In genomic region chr5:139014726-139015125, GRCh38 we compare ENCODE assay signal across 15 cellular contexts.
DNase-seq lines count a peak whose midpoint lies in the region; ATAC-seq and TF ChIP-seq lines count a peak whose summit lies in the region.
"Had no signal": no experiment of that assay in that cellular context is flagged by ENCODE, and none has a peak within 500 bp of the region (broad histone marks: within the 10 kb centered on the region; RNA-seq: fewer than 3 reads in every experiment).

No MANE protein-coding gene starts in this region.

- H3K9me3 Mint-ChIP-seq in stimulated activated effector memory CD8-positive, alpha-beta T cell treated with anti-CD3 and anti-CD28 coated beads, Interleukin-12 subunit alpha, Interleukin-12 subunit beta, amount 100 ng/mL, for 72 hours: no peaks in the 10 kb centered on the region

- peak; percentile 17 for DNase-seq in AG09309 (ENCODE audit: low read depth)
- peak; percentile 94 for DNase-seq in M059J (ENCODE audit: low read depth)
- peak; percentile 85 for DNase-seq in choroid plexus epithelial cell (ENCODE audit: low read depth)
- DNase-seq in lung microvascular endothelial cell (ENCODE audit: low read depth in 2 of 2): peak; percentile 36 to 88
- no peak for DNase-seq in Karpas-422
- no peak for DNase-seq in H7
- DNase-seq in stimulated activated effector memory CD8-positive, alpha-beta T cell treated with anti-CD3 and anti-CD28 coated beads, Interleukin-12 subunit alpha, Interleukin-12 subunit beta, amount 100 ng/mL, for 72 hours (ENCODE audit: low spot score in 2 of 2): no peak
- DNase-seq: left ventricle myocardium inferior, NCI-H2171 treated with DMSO at 0.1 percent for 48 hours had no signal

- no peak overlapping the region for H2AFZ ChIP-seq in Karpas-422 (ENCODE audit: low read length)

- no peaks in the 10 kb centered on the region for H3K79me2 ChIP-seq in Karpas-422 (ENCODE audit: low read length)

- peaks cover 5% of the 10 kb centered on the region for H3K4me1 Mint-ChIP-seq in stimulated activated effector memory CD8-positive, alpha-beta T cell treated with anti-CD3 and anti-CD28 coated beads, Interleukin-12 subunit alpha, Interleukin-12 subunit beta, amount 100 ng/mL, for 72 hours

- no peak overlapping the region for H3K27ac Mint-ChIP-seq in stimulated activated effector memory CD8-positive, alpha-beta T cell treated with anti-CD3 and anti-CD28 coated beads, Interleukin-12 subunit alpha, Interleukin-12 subunit beta, amount 100 ng/mL, for 72 hours
- H3K27ac Mint-ChIP-seq: brain, progenitor cell of endocrine pancreas had no signal

- H3K9me2 ChIP-seq in Karpas-422 (replicated peaks; ENCODE audit: insufficient read depth, low read length): no peaks in the 10 kb centered on the region

- ATAC-seq in HG03095 (IDR thresholded peaks at IDR 0.05; ENCODE audit: unreplicated experiment): no peak
- ATAC-seq in stimulated activated effector memory CD8-positive, alpha-beta T cell treated with anti-CD3 and anti-CD28 coated beads, Interleukin-12 subunit alpha, Interleukin-12 subunit beta, amount 100 ng/mL, for 72 hours: no peak
- ATAC-seq: Right ventricle myocardium inferior had no signal

- peaks cover 8% of the 10 kb centered on the region for H3K36me3 Mint-ChIP-seq in stimulated activated effector memory CD8-positive, alpha-beta T cell treated with anti-CD3 and anti-CD28 coated beads, Interleukin-12 subunit alpha, Interleukin-12 subunit beta, amount 100 ng/mL, for 72 hours

- H3K4me3 Mint-ChIP-seq in stimulated activated effector memory CD8-positive, alpha-beta T cell treated with anti-CD3 and anti-CD28 coated beads, Interleukin-12 subunit alpha, Interleukin-12 subunit beta, amount 100 ng/mL, for 72 hours: no peak overlapping the region
- H3K4me3 Mint-ChIP-seq: brain had no signal

- H3K4me3 ChIP-seq in AG09309 (ENCODE audit: control insufficient read depth, low read depth, low read length) (no peak overlapping the region), choroid plexus epithelial cell (ENCODE audit: low read depth, low read length) (no peak overlapping the region), Karpas-422 (ENCODE audit: low read length) (no peak overlapping the region), H7 (ENCODE audit: insufficient read depth, low read depth, low read length) (no peak overlapping the region)
- H3K4me3 ChIP-seq: BLaER1 treated with 17β-estradiol and CSF1 and Interleukin-3, amounts not matched to agents 10 nM and 100 nM; esophagus muscularis mucosa; left ventricle myocardium inferior had no signal

- no peak overlapping the region for H3K27ac ChIP-seq in Karpas-422 (ENCODE audit: low read length)
- H3K27ac ChIP-seq: BLaER1 treated with 17β-estradiol and CSF1 and Interleukin-3, amounts not matched to agents 10 nM and 100 nM; esophagus muscularis mucosa; left ventricle myocardium inferior had no signal

- H3K36me3 ChIP-seq in Karpas-422 (ENCODE audit: insufficient read depth, low read length) (no peaks in the 10 kb centered on the region), H7 (replicated peaks; ENCODE audit: control insufficient read depth, insufficient read depth, low read length) (no peaks in the 10 kb centered on the region)

- no peak overlapping the region for H3K9ac ChIP-seq in Karpas-422 (ENCODE audit: low read length)
- H3K9ac ChIP-seq: BLaER1 treated with 17β-estradiol and CSF1 and Interleukin-3, amounts not matched to agents 10 nM and 100 nM had no signal

- H3K9me3 ChIP-seq in Karpas-422 (ENCODE audit: low read length): no peaks in the 10 kb centered on the region
- H3K9me3 ChIP-seq: esophagus muscularis mucosa, left ventricle myocardium inferior had no signal

- TF ChIP-seq CTCF in AG09309 (IDR thresholded peaks at IDR 0.05; ENCODE audit: control insufficient read depth, insufficient read depth, low read depth, low read length, missing control alignments): no peak
- TF ChIP-seq CTCF in choroid plexus epithelial cell (conservative IDR thresholded peaks at IDR 0.05; ENCODE audit: low read depth, low read length): no peak

- no peaks in the 10 kb centered on the region for H4K20me1 ChIP-seq in Karpas-422 (ENCODE audit: insufficient read depth, low read depth, low read length)
- H4K20me1 ChIP-seq: BLaER1 treated with 17β-estradiol and CSF1 and Interleukin-3, amounts not matched to agents 10 nM and 100 nM had no signal

- H3K4me1 ChIP-seq in Karpas-422 (ENCODE audit: low read length): no peaks in the 10 kb centered on the region
- H3K4me1 ChIP-seq: BLaER1 treated with 17β-estradiol and CSF1 and Interleukin-3, amounts not matched to agents 10 nM and 100 nM; esophagus muscularis mucosa; left ventricle myocardium inferior had no signal

- H3K27me3 ChIP-seq in Karpas-422 (ENCODE audit: low read length) (no peaks in the 10 kb centered on the region), H7 (ENCODE audit: control insufficient read depth, insufficient read depth, low read length) (no peaks in the 10 kb centered on the region)
- H3K27me3 ChIP-seq: BLaER1 treated with 17β-estradiol and CSF1 and Interleukin-3, amounts not matched to agents 10 nM and 100 nM; esophagus muscularis mucosa had no signal

- no peak overlapping the region for H3K4me2 ChIP-seq in Karpas-422 (ENCODE audit: low read depth, low read length, poor library complexity, severe bottlenecking)
- H3K4me2 ChIP-seq: BLaER1 treated with 17β-estradiol and CSF1 and Interleukin-3, amounts not matched to agents 10 nM and 100 nM had no signal

Comparison
In these comparisons a context has a peak if more than half of its experiments do, and no peak if none do; other contexts are left out.
1. DNase-seq: peak in AG09309 (single experiment), M059J (single experiment), choroid plexus epithelial cell (single experiment) and lung microvascular endothelial cell (2 of 2); none in Karpas-422 (single experiment), H7 (single experiment) and stimulated activated effector memory CD8-positive, alpha-beta T cell treated with anti-CD3 and anti-CD28 coated beads, Interleukin-12 subunit alpha, Interleukin-12 subunit beta, amount 100 ng/mL, for 72 hours (0 of 2).